ENCODE assay signal across 22 cellular contexts in genomic region chr1:42385283-42385682, GRCh38. TPM values are rescaled to one million over a fixed set of nuclear protein-coding genes. Genes with fewer than 3 reads are reported as not detected.
DNase-seq lines count a peak whose midpoint lies in the region; ATAC-seq and FAIRE-seq lines count a peak whose summit lies in the region.
"Had no signal": no experiment of that assay in that cellular context is flagged by ENCODE, and none has a peak within 500 bp of the region (broad histone marks: within the 10 kb centered on the region; RNA-seq: fewer than 3 reads in every experiment).

No MANE protein-coding gene starts in this region.

- ATAC-seq in HG03439 (IDR thresholded peaks at IDR 0.05; ENCODE audit: unreplicated experiment) (no peak), HG03432 (IDR thresholded peaks at IDR 0.05; ENCODE audit: unreplicated experiment) (no peak)
- ATAC-seq: activated CD4-positive, CD25-positive, alpha-beta regulatory T cell treated with anti-CD3 and anti-CD28 coated beads, Interleukin-2, amount 50 U/mL, for 24 hours; activated T-helper 17 cell treated with anti-CD3 and anti-CD28 coated beads, Interleukin-2, amount 50 U/mL, for 72 hours; left lobe of liver had no signal

- H3K4me3 ChIP-seq in skeletal muscle cell (ENCODE audit: low read depth, low read length): no peak overlapping the region
- H3K4me3 ChIP-seq: adrenal gland, SJCRH30 had no signal

- peak; percentile 51 for FAIRE-seq in GM19239 (lab: Jason Lieb, UNC)
- FAIRE-seq: D721Med, endometrium, frontal cortex had no signal

- DNase-seq in GM19239 (ENCODE audit: insufficient read length, low spot score) (no peak), NCI-H460 (ENCODE audit: extremely low read depth, low read depth) (peak; percentile 23), fibroblast of gingiva (ENCODE audit: low read depth) (peak; percentile 6), skeletal muscle cell (ENCODE audit: low read depth) (peak; percentile 18), occipital lobe (lab: John Stamatoyannopoulos, UW) (no peak)
- DNase-seq: adrenal gland; BE2C; NCI-H2029 treated with DMSO at 0.1 percent for 48 hours; NCI-H526; SJCRH30; stimulated activated CD4-positive, alpha-beta T cell treated with anti-CD3 and anti-CD28 coated beads, Interleukin-2, amount 100 ng/mL, for 48 hours; substantia nigra had no signal

RNA-seq across cellular contexts. Expression of gene RIMKLA, which starts 4.7 kb away (rescaled TPM):
- 2.7 TPM in 2 replicates for total RNA-seq in NCI-H460 (2014; rRNA removed; shearing (Covaris generic))
- 2.0 and 3.3 TPM in 2 replicates for polyA plus RNA-seq in NCI-H460 (2014; cell fraction: nucleus; rRNA removed)
- 22.9 TPM for total RNA-seq in occipital lobe
- total RNA-seq: OCI-LY7, osteocyte had no signal

RNA-seq across cellular contexts. Expression of gene FOXJ3, which starts 50.2 kb away (rescaled TPM):
- 24.0 and 30.0 TPM in 2 replicates for total RNA-seq in NCI-H460 (2014; rRNA removed; shearing (Covaris generic))
- 23.6 and 27.8 TPM in 2 replicates for polyA plus RNA-seq in NCI-H460 (2014; cell fraction: nucleus; rRNA removed)
- total RNA-seq in occipital lobe: 107 TPM

Comparison
In these comparisons a context has a peak if more than half of its experiments do, and no peak if none do; other contexts are left out.
1. DNase-seq: peak in NCI-H460 (single experiment), fibroblast of gingiva (single experiment) and skeletal muscle cell (single experiment); none in GM19239 (single experiment) and occipital lobe (single experiment).